ENCODE assay signal across 16 cellular contexts in the genomic region with DNA sequence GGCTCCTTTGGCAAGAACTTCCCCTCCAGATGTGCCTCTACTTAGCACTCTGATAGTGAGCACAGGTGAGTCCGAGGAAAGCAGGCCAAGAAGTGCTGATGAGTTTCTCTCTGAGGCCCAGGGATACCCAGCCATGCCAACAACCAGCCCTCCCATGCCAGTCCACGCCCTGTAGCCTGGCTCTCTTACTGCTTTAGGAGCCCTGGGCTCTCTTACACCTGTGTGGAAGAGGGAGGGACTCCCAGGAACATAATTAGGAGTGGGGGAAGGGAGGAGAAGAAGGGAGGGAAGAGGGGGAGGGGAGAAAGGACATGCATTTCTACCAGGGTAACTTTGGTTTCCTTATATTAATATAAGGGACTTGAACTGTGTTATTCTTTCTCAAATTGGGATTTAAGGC.
"Had no signal": no experiment of that assay in that cellular context is flagged by ENCODE, and none has a peak within 500 bp of the region (broad histone marks: within the 10 kb centered on the region; RNA-seq: fewer than 3 reads in every experiment).

No MANE protein-coding gene starts in this region.

- H3K27ac ChIP-seq: adrenal gland, cardiac muscle cell, gastrocnemius medialis, heart left ventricle, ovary, sigmoid colon, spleen, thoracic aorta, VCaP had no signal

- H3K27me3 Mint-ChIP-seq: activated CD4-positive, alpha-beta T cell treated with anti-CD3 and anti-CD28 coated beads, Interleukin-2, amount 10 ng/mL, durations not matched to agents 24 days and 14 days; activated naive CD4-positive, alpha-beta T cell treated with anti-CD3 and anti-CD28 coated beads, Interleukin-2, amount 50 U/mL, for 24 hours; naive thymus-derived CD4-positive, alpha-beta T cell; T-cell had no signal

- H3K9me3 Mint-ChIP-seq: activated CD4-positive, alpha-beta T cell treated with anti-CD3 and anti-CD28 coated beads, Interleukin-2, amount 10 ng/mL, durations not matched to agents 24 days and 14 days; activated naive CD4-positive, alpha-beta T cell treated with anti-CD3 and anti-CD28 coated beads, Interleukin-2, amount 50 U/mL, for 24 hours; activated T-helper 2 cell treated with anti-CD3 and anti-CD28 coated beads, Interferon-gamma antibody, Interleukin-2, Interleukin-4, amounts not matched to agents 10 μg/mL and 5 μg/mL and 100 μg/mL, durations not matched to agents 14 hours and 24 hours and 36 hours; naive thymus-derived CD4-positive, alpha-beta T cell; T-cell had no signal

- H3K4me3 ChIP-seq: adrenal gland, cardiac muscle cell, gastrocnemius medialis, heart left ventricle, ovary, sigmoid colon, spleen, thoracic aorta had no signal

- H3K27me3 ChIP-seq: adrenal gland, cardiac muscle cell, gastrocnemius medialis, heart left ventricle, ovary, sigmoid colon, spleen had no signal

- DNase-seq: activated CD4-positive, alpha-beta T cell treated with anti-CD3 and anti-CD28 coated beads, Interleukin-2, amount 10 ng/mL, durations not matched to agents 24 days and 14 days; activated T-cell treated with anti-CD3 and anti-CD28 coated beads for 4 hours; adrenal gland; gastrocnemius medialis; heart left ventricle; naive thymus-derived CD4-positive, alpha-beta T cell; ovary; sigmoid colon; spleen; T-cell; T1000 had no signal

- H3K27ac Mint-ChIP-seq: activated CD4-positive, alpha-beta T cell treated with anti-CD3 and anti-CD28 coated beads, Interleukin-2, amount 10 ng/mL, durations not matched to agents 24 days and 14 days; activated naive CD4-positive, alpha-beta T cell treated with anti-CD3 and anti-CD28 coated beads, Interleukin-2, amount 50 U/mL, for 24 hours; activated T-helper 2 cell treated with anti-CD3 and anti-CD28 coated beads, Interferon-gamma antibody, Interleukin-2, Interleukin-4, amounts not matched to agents 10 μg/mL and 5 μg/mL and 100 μg/mL, durations not matched to agents 14 hours and 24 hours and 36 hours; T-cell had no signal

- ATAC-seq: gastrocnemius medialis; heart left ventricle; naive thymus-derived CD4-positive, alpha-beta T cell; T-cell had no signal

- H3K4me3 Mint-ChIP-seq: activated CD4-positive, alpha-beta T cell treated with anti-CD3 and anti-CD28 coated beads, Interleukin-2, amount 10 ng/mL, durations not matched to agents 24 days and 14 days; activated naive CD4-positive, alpha-beta T cell treated with anti-CD3 and anti-CD28 coated beads, Interleukin-2, amount 50 U/mL, for 24 hours; naive thymus-derived CD4-positive, alpha-beta T cell; T-cell had no signal
